ENCODE assay signal across 16 cellular contexts in the genomic region with DNA sequence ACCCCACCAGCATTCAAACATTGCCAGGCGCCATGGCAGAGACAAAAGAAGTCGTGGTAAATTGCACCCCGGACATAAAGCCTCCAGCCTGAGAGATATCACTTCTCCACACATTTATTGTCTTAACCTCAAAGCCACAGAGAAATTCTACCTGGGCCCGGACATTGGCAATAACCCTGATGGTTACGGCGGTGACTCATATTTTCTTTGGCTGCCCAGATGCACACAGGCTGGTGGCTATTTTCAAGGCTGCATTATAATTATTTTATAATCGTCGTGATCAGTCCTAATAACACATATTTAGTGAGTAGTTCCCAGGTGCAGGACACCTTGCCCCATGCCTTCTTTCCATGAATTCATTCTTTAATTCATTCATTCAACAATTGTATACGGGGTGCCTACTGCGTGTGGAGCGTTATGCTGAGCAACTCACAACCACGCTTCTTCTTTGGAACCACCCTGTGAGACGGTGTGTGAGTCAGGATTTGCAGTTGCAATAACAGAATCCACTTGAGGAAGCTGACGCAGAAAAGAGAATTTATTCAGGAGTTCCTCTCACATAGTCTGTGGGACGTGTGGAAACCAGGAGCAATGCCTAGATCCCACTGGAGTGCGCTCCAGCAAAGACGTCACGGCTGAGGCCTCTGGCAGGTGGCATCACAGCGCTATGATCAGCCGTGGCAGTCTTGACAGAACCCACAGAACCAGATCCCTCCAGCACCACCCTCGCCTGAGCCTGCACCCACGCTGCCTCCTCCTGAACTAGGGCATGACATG.
A peak's percentile ranks its signal among the peaks of the same experiment; 100 is the strongest.
DNase-seq lines count a peak whose midpoint lies in the region; ATAC-seq lines count a peak whose summit lies in the region.
"Had no signal": no experiment of that assay in that cellular context is flagged by ENCODE, and none has a peak within 500 bp of the region (broad histone marks: within the 10 kb centered on the region; RNA-seq: fewer than 3 reads in every experiment).

No MANE protein-coding gene starts in this region.

- no peak overlapping the region for H4K91ac ChIP-seq in mesenchymal stem cell (ENCODE audit: low read length)

- no peak overlapping the region for H2BK12ac ChIP-seq in mesenchymal stem cell (ENCODE audit: low read length in 2 of 2)

- H3K18ac ChIP-seq in mesenchymal stem cell (ENCODE audit: low read depth in 1 of 2, low read length in 2 of 2) = no peak overlapping the region

- H3K4ac ChIP-seq in mesenchymal stem cell (ENCODE audit: low read depth in 1 of 2, low read length in 2 of 2) = no peak overlapping the region

- H4K20me1 ChIP-seq in BLaER1 = no peaks in the 10 kb centered on the region

- no peak overlapping the region for H2BK120ac ChIP-seq in mesenchymal stem cell (ENCODE audit: low read depth, low read length)

- peak overlapping the region in 1 of 2 experiments; percentile 68 for H3K14ac ChIP-seq in mesenchymal stem cell (ENCODE audit: low read length in 2 of 2)

- H3K4me2 ChIP-seq in BLaER1 (peak overlapping the region; percentile 18), mesenchymal stem cell (ENCODE audit: low read length, poor library complexity, severe bottlenecking) (peak overlapping the region; percentile 23)

- no peaks in the 10 kb centered on the region for H3K79me1 ChIP-seq in mesenchymal stem cell (replicated peaks; ENCODE audit: low read length, poor library complexity, severe bottlenecking)

- H3K36me3 ChIP-seq in BLaER1 (no peaks in the 10 kb centered on the region), MG63 (no peaks in the 10 kb centered on the region), mesenchymal stem cell (ENCODE audit: control insufficient read depth in 1 of 2, insufficient read depth in 2 of 2, low read depth in 1 of 2, low read length in 2 of 2) (no peaks in the 10 kb centered on the region)
- H3K36me3 ChIP-seq: left lung had no signal

- H3K9me3 ChIP-seq in BLaER1 (no peaks in the 10 kb centered on the region), MG63 (no peaks in the 10 kb centered on the region), mesenchymal stem cell (ENCODE audit: control insufficient read depth, low read length) (peaks cover 6% of the 10 kb centered on the region)
- H3K9me3 ChIP-seq: left lung had no signal

- no peak overlapping the region for H2BK5ac ChIP-seq in mesenchymal stem cell (ENCODE audit: low read depth, low read length, poor library complexity, severe bottlenecking)

- 81% methylated on average over 22 of the region's 22 CpGs for WGBS in mesenchymal stem cell

- no peak overlapping the region for H2AK5ac ChIP-seq in mesenchymal stem cell (ENCODE audit: low read length, severe bottlenecking)

- no peak overlapping the region for H3K4me3 Mint-ChIP-seq in activated T-helper 17 cell treated with anti-CD3 and anti-CD28 coated beads, Interleukin-2, amount 50 U/mL, for 72 hours
- H3K4me3 Mint-ChIP-seq in activated T-cell treated with anti-CD3 and anti-CD28 coated beads, Interleukin-2, amount 50 U/mL, for 4 hours = no peak overlapping the region
- H3K4me3 Mint-ChIP-seq: activated CD4-positive, alpha-beta memory T cell treated with anti-CD3 and anti-CD28 coated beads, Interleukin-2, amount 10 ng/mL, durations not matched to agents 7 days and 5 days; activated naive CD4-positive, alpha-beta T cell treated with anti-CD3 and anti-CD28 coated beads for 36 hours; CD4-positive, alpha-beta T cell; stimulated activated naive B cell treated with anti-CD40 and anti-IgM and Interleukin-4, amounts not matched to agents 10 μg/mL and 1 μg/mL and 100 μg/mL, for 72 hours; T-helper 17 cell had no signal

- peaks cover 36% of the 10 kb centered on the region for H3K4me1 ChIP-seq in BLaER1
- peaks cover 21% of the 10 kb centered on the region for H3K4me1 ChIP-seq in mesenchymal stem cell (ENCODE audit: control insufficient read depth, insufficient read depth, low read depth, low read length)
- H3K4me1 ChIP-seq: left lung had no signal

- no peaks in the 10 kb centered on the region for H3K9me3 Mint-ChIP-seq in activated T-helper 17 cell treated with anti-CD3 and anti-CD28 coated beads, Interleukin-2, amount 50 U/mL, for 72 hours
- no peaks in the 10 kb centered on the region for H3K9me3 Mint-ChIP-seq in activated T-cell treated with anti-CD3 and anti-CD28 coated beads, Interleukin-2, amount 50 U/mL, for 4 hours
- H3K9me3 Mint-ChIP-seq: activated CD4-positive, alpha-beta memory T cell treated with anti-CD3 and anti-CD28 coated beads, Interleukin-2, amount 10 ng/mL, durations not matched to agents 7 days and 5 days; activated naive CD4-positive, alpha-beta T cell treated with anti-CD3 and anti-CD28 coated beads for 36 hours; CD4-positive, alpha-beta T cell had no signal

- no peak overlapping the region for H3K27ac Mint-ChIP-seq in activated T-helper 17 cell treated with anti-CD3 and anti-CD28 coated beads, Interleukin-2, amount 50 U/mL, for 72 hours
- H3K27ac Mint-ChIP-seq: activated CD4-positive, alpha-beta memory T cell treated with anti-CD3 and anti-CD28 coated beads, Interleukin-2, amount 10 ng/mL, durations not matched to agents 7 days and 5 days; activated naive CD4-positive, alpha-beta T cell treated with anti-CD3 and anti-CD28 coated beads for 36 hours; CD4-positive, alpha-beta T cell; stimulated activated naive B cell treated with anti-CD40 and anti-IgM and Interleukin-4, amounts not matched to agents 10 μg/mL and 1 μg/mL and 100 μg/mL, for 72 hours; T-helper 17 cell had no signal

- no peak overlapping the region for H3K27ac ChIP-seq in BLaER1
- H3K27ac ChIP-seq in caudate nucleus (ENCODE audit: low read depth, low read length) = no peak overlapping the region
- H3K27ac ChIP-seq in mesenchymal stem cell (ENCODE audit: low read length, poor library complexity, severe bottlenecking) = peak overlapping the region; percentile 16
- H3K27ac ChIP-seq: left lung had no signal

- no peak for ATAC-seq in activated T-helper 17 cell treated with anti-CD3 and anti-CD28 coated beads, Interleukin-2, amount 50 U/mL, for 72 hours (replicated peaks)
- ATAC-seq in activated T-cell treated with anti-CD3 and anti-CD28 coated beads, Interleukin-2, amount 50 U/mL, for 4 hours = no peak
- ATAC-seq in GM21619 (IDR thresholded peaks at IDR 0.05; ENCODE audit: unreplicated experiment) = no peak
- ATAC-seq in HG03565 (IDR thresholded peaks at IDR 0.05; ENCODE audit: unreplicated experiment) = no peak
- ATAC-seq: left lung; stimulated activated naive B cell treated with anti-CD40 and anti-IgM and Interleukin-4, amounts not matched to agents 10 μg/mL and 1 μg/mL and 100 μg/mL, for 72 hours; T-helper 17 cell had no signal

- no peak overlapping the region for H2BK15ac ChIP-seq in mesenchymal stem cell (ENCODE audit: low read depth, poor library complexity, severe bottlenecking)

- H3K36me3 Mint-ChIP-seq in activated T-helper 17 cell treated with anti-CD3 and anti-CD28 coated beads, Interleukin-2, amount 50 U/mL, for 72 hours (ENCODE audit: low read depth) = no peaks in the 10 kb centered on the region
- no peaks in the 10 kb centered on the region for H3K36me3 Mint-ChIP-seq in activated T-cell treated with anti-CD3 and anti-CD28 coated beads, Interleukin-2, amount 50 U/mL, for 4 hours (ENCODE audit: insufficient read depth)
- H3K36me3 Mint-ChIP-seq: stimulated activated naive B cell treated with anti-CD40 and anti-IgM and Interleukin-4, amounts not matched to agents 10 μg/mL and 1 μg/mL and 100 μg/mL, for 72 hours had no signal

- peaks cover 30% of the 10 kb centered on the region for H3K27me3 Mint-ChIP-seq in activated T-helper 17 cell treated with anti-CD3 and anti-CD28 coated beads, Interleukin-2, amount 50 U/mL, for 72 hours
- peaks cover 37% of the 10 kb centered on the region for H3K27me3 Mint-ChIP-seq in activated T-cell treated with anti-CD3 and anti-CD28 coated beads, Interleukin-2, amount 50 U/mL, for 4 hours (ENCODE audit: low read depth)

- no peak overlapping the region for H3K9ac ChIP-seq in BLaER1
- no peak overlapping the region for H3K9ac ChIP-seq in mesenchymal stem cell (ENCODE audit: low read length)

- H2AFZ ChIP-seq in mesenchymal stem cell (ENCODE audit: low read depth, low read length) = no peak overlapping the region

- H3K23ac ChIP-seq in mesenchymal stem cell (ENCODE audit: low read length in 2 of 2) = no peak overlapping the region

- DNase-seq in MG63 = peak; percentile 90
- DNase-seq in caudate nucleus (lab: John Stamatoyannopoulos, UW) = peak in 49 of 61 donors; percentile 1 to 95 (median 69)
- peak; percentile 72 for DNase-seq in mesenchymal stem cell
- DNase-seq in activated T-cell treated with anti-CD3 and anti-CD28 coated beads, Interleukin-2, amount 50 U/mL, for 4 hours = no peak
- DNase-seq: activated CD4-positive, alpha-beta memory T cell treated with anti-CD3 and anti-CD28 coated beads, Interleukin-2, amount 10 ng/mL, durations not matched to agents 7 days and 5 days; activated naive CD4-positive, alpha-beta T cell treated with anti-CD3 and anti-CD28 coated beads for 36 hours; CD4-positive, alpha-beta T cell; cortex of kidney; left lung; stimulated activated CD4-positive, alpha-beta T cell treated with anti-CD3 and anti-CD28 coated beads, Interleukin-1b, Interleukin-23, amount 100 ng/mL, for 48 hours; stimulated activated naive B cell treated with anti-CD40 and anti-IgM and Interleukin-4, amounts not matched to agents 10 μg/mL and 1 μg/mL and 100 μg/mL, for 72 hours; T-helper 17 cell had no signal

- H3K27me3 ChIP-seq in BLaER1 (peaks cover 30% of the 10 kb centered on the region), MG63 (peaks cover 12% of the 10 kb centered on the region), mesenchymal stem cell (ENCODE audit: control insufficient read depth in 1 of 2, insufficient read depth in 1 of 2, low read length in 2 of 2) (peaks cover 0 to 99% of the 10 kb centered on the region in 2 experiments)

- H3K4me3 ChIP-seq in BLaER1 (no peak overlapping the region), MG63 (no peak overlapping the region), mesenchymal stem cell (ENCODE audit: insufficient read depth in 1 of 2, low read depth in 1 of 2, low read length in 2 of 2) (no peak overlapping the region)
- H3K4me3 ChIP-seq: left lung had no signal

- H3K4me1 Mint-ChIP-seq in activated T-helper 17 cell treated with anti-CD3 and anti-CD28 coated beads, Interleukin-2, amount 50 U/mL, for 72 hours = no peaks in the 10 kb centered on the region
- no peaks in the 10 kb centered on the region for H3K4me1 Mint-ChIP-seq in activated T-cell treated with anti-CD3 and anti-CD28 coated beads, Interleukin-2, amount 50 U/mL, for 4 hours (ENCODE audit: low read depth)

- no peak overlapping the region for H4K8ac ChIP-seq in mesenchymal stem cell (ENCODE audit: low read length)
